In genomic region chr19:19267305-19267704, GRCh38 we compare ENCODE assay signal across 23 cellular contexts. TPM values are rescaled to one million over a fixed set of nuclear protein-coding genes. Genes with fewer than 3 reads are reported as not detected.
DNase-seq lines count a peak whose midpoint lies in the region; ATAC-seq, FAIRE-seq and TF ChIP-seq lines count a peak whose summit lies in the region.
"Had no signal": no experiment of that assay in that cellular context is flagged by ENCODE, and none has a peak within 500 bp of the region (broad histone marks: within the 10 kb centered on the region; RNA-seq: fewer than 3 reads in every experiment).

No MANE protein-coding gene starts in this region.

- H3K36me3 ChIP-seq in HepG2 (replicated peaks in 1 of 2; ENCODE audit: control insufficient read depth in 1 of 2, insufficient read depth in 2 of 2, low read length in 2 of 2) (no peaks in the 10 kb centered on the region), right lobe of liver (no peaks in the 10 kb centered on the region)
- H3K36me3 ChIP-seq: BLaER1 treated with 17β-estradiol and CSF1 and Interleukin-3, amounts not matched to agents 10 nM and 100 nM had no signal

- in situ Hi-C loops in HepG2 (cut with HindIII; ENCODE audit: extremely low pct_ligation_motif_present, low pct_unique_long_range_greater_than_20kb): no loop called here

- peaks cover 7% of the 10 kb centered on the region for H3K4me1 ChIP-seq in HepG2 (ENCODE audit: insufficient read depth, low read length)
- peaks cover 0 to 15% (median 6%) of the 10 kb centered on the region in 4 donors for H3K4me1 ChIP-seq in right lobe of liver
- H3K4me1 ChIP-seq: Caco-2 had no signal

- CTCF ChIA-PET in HepG2 (lab: Yijun Ruan, JAX; ENCODE audit: low intra/inter-chr PET ratio, low total read pairs): no interaction called here

- H3K4me2 ChIP-seq in HepG2 (ENCODE audit: low read depth, low read length): no peak overlapping the region
- H3K4me2 ChIP-seq: BLaER1 treated with 17β-estradiol and CSF1 and Interleukin-3, amounts not matched to agents 10 nM and 100 nM had no signal

- POLR2A ChIA-PET in HepG2 (lab: Yijun Ruan, JAX): no interaction called here

- H3K27me3 ChIP-seq in HepG2 (ENCODE audit: control insufficient read depth in 1 of 2, insufficient read depth in 2 of 2, low read length in 2 of 2) (peaks cover 0 to 3% of the 10 kb centered on the region in 2 experiments; a peak in 3 of 5 replicates), right lobe of liver (no peaks in the 10 kb centered on the region)

- H4K20me1 ChIP-seq in HepG2 (ENCODE audit: insufficient read depth, low read length): no peaks in the 10 kb centered on the region
- H4K20me1 ChIP-seq: BLaER1 treated with 17β-estradiol and CSF1 and Interleukin-3, amounts not matched to agents 10 nM and 100 nM had no signal

- TF ChIP-seq POLR2A in HepG2 (IDR thresholded peaks at IDR 0.05; ENCODE audit: insufficient read depth in 1 of 2, low read depth in 2 of 2, low read length in 2 of 2) (no peak), right lobe of liver (IDR thresholded peaks at IDR 0.05) (no peak)

- H3K9me3 ChIP-seq in HepG2 (ENCODE audit: low read length) (no peaks in the 10 kb centered on the region), right lobe of liver (no peaks in the 10 kb centered on the region)
- H3K9me3 ChIP-seq: BLaER1 treated with 17β-estradiol and CSF1 and Interleukin-3, amounts not matched to agents 10 nM and 100 nM; Caco-2 had no signal

- H3K4me3 ChIP-seq in HepG2 (replicated peaks in 1 of 3; ENCODE audit: insufficient read depth in 1 of 3, low read depth in 2 of 3, low read length in 3 of 3) (no peak overlapping the region), right lobe of liver (no peak overlapping the region)
- H3K4me3 ChIP-seq: BLaER1 treated with 17β-estradiol and CSF1 and Interleukin-3, amounts not matched to agents 10 nM and 100 nM had no signal

- DNase-seq in HepG2 (ENCODE audit: low spot score) (no peak), right lobe of liver (no peak), 8988T (peak; percentile 28), HuH-7.5 (ENCODE audit: low spot score) (peak; percentile 6)
- DNase-seq: ACHN; Caco-2; Calu3; CD4-positive, alpha-beta T cell; CD8-positive, alpha-beta T cell; DMS79 treated with DMSO at 0.1 percent for 48 hours; GF-D8 had no signal

- BruUV-seq in HepG2 (replicated peaks; lab: Mats Ljungman, UMichigan): no TSS peak

- no peak for FAIRE-seq in HepG2 (lab: Jason Lieb, UNC)
- FAIRE-seq: A204.1, D721Med, G401.6, GM12891 had no signal

- whole genome bisulfite sequencing in HepG2 (ENCODE audit: low lambda C conversion rate): 94% methylated on average over 1 of the region's 3 CpGs
- WGBS in right lobe of liver (ENCODE audit: insufficient coverage, low coverage, low lambda C conversion rate, missing lambda C conversion rate): 96% methylated on average over 3 of the region's 3 CpGs

- ATAC-seq in HepG2 (no peak), right lobe of liver (no peak), GM21529 (IDR thresholded peaks at IDR 0.05; ENCODE audit: unreplicated experiment) (no peak), GM19023 (IDR thresholded peaks at IDR 0.05; ENCODE audit: unreplicated experiment) (no peak)
- ATAC-seq: CD8-positive, alpha-beta T cell had no signal

- TF ChIP-seq RAD21 in HepG2 (CRISPR knock-in tag; IDR thresholded peaks at IDR 0.05): no peak

- no peaks in the 10 kb centered on the region for H3K79me2 ChIP-seq in HepG2 (ENCODE audit: insufficient read depth, low read length)

- no peak for TF ChIP-seq EP300 in HepG2 (IDR thresholded peaks at IDR 0.05; ENCODE audit: low read depth in 2 of 2, low read length in 2 of 2)
- TF ChIP-seq EP300 in HepG2 (CRISPR knock-in tag; IDR thresholded peaks at IDR 0.05; ENCODE audit: borderline replicate concordance): no peak

- H3K9ac ChIP-seq in HepG2 (ENCODE audit: insufficient read depth, low read depth, low read length): no peak overlapping the region

- no peak overlapping the region for H2AFZ ChIP-seq in HepG2 (ENCODE audit: low read length)

- H3K27ac ChIP-seq in HepG2 (ENCODE audit: extremely low read length, insufficient read depth, low read length) (no peak overlapping the region), right lobe of liver (no peak overlapping the region)
- H3K27ac ChIP-seq: 22Rv1; BLaER1 treated with 17β-estradiol and CSF1 and Interleukin-3, amounts not matched to agents 10 nM and 100 nM; C4-2B had no signal

- intact Hi-C loops in HepG2 (cut with micrococcal nuclease; ENCODE audit: unreplicated experiment): no loop called here
- intact Hi-C loops in right lobe of liver (cut with DNase I): no loop called here

- TF ChIP-seq CTCF in HepG2 (CRISPR knock-in tag; IDR thresholded peaks at IDR 0.05) (no peak), right lobe of liver (IDR thresholded peaks at IDR 0.05) (no peak)

RNA-seq across cellular contexts. Expression of gene TM6SF2, which starts 5.8 kb away (rescaled TPM):
- total RNA-seq in HepG2 (2016; rRNA removed; fragmentation: Illumina TruSeq; extraction: Trizol) (0.53 and 1.1 TPM in 2 replicates), right lobe of liver (10 to 100 TPM; 10.9 to 64.1 (median 25.3) TPM)
- 0.35 TPM in 1 of 2 replicates, not detected in the other for total RNA-seq in HepG2 (2016; cell fraction: cytosol; rRNA removed; fragmentation: Illumina TruSeq; extraction: Trizol; ENCODE audit: low read depth)
- total RNA-seq in HepG2 (2016; cell fraction: insoluble cytoplasmic fraction; rRNA removed; fragmentation: Illumina TruSeq; extraction: Trizol): 0.52 and 1.7 TPM in 2 replicates
- 0.83 and 1.2 TPM in 2 replicates for total RNA-seq in HepG2 (2016; cell fraction: membrane; rRNA removed; fragmentation: Illumina TruSeq; extraction: Trizol)
- 1.3 and 3.3 TPM in 2 replicates for total RNA-seq in HepG2 (2016; cell fraction: nucleus; rRNA removed; fragmentation: Illumina TruSeq; extraction: Trizol)
- 2.5 and 4.4 TPM in 2 replicates for polyA plus RNA-seq in HepG2 (2011; rRNA removed)
- 1.8 and 2.5 TPM in 2 replicates for polyA plus RNA-seq in HepG2 (2011; cell fraction: cytosol; rRNA removed)
- polyA plus RNA-seq in HepG2 (2011; cell fraction: nucleus; rRNA removed): 22.0 and 25.8 TPM in 2 replicates
- 0.72 and 2.5 TPM in 2 replicates for polyA plus RNA-seq in HepG2 (2012)
- polyA plus RNA-seq in HepG2 (2016; cell fraction: cytosol; fragmentation: Illumina TruSeq; extraction: Trizol; ENCODE audit: low read depth): 0.96 and 1.4 TPM in 2 replicates
- polyA plus RNA-seq in HepG2 (2016; cell fraction: insoluble cytoplasmic fraction; fragmentation: Illumina TruSeq; extraction: Trizol; ENCODE audit: low read depth): 0.32 and 1.1 TPM in 2 replicates
- polyA plus RNA-seq in HepG2 (2016; cell fraction: membrane; fragmentation: Illumina TruSeq; extraction: Trizol; ENCODE audit: low read depth): 0.78 and 1.2 TPM in 2 replicates
- 5.7 and 6.4 TPM in 2 replicates for polyA plus RNA-seq in HepG2 (2016; cell fraction: nucleus; fragmentation: Illumina TruSeq; extraction: Trizol; ENCODE audit: insufficient read depth, low read depth)
- 3.3 TPM in 1 of 2 replicates, not detected in the other for polyA minus RNA-seq in HepG2 (2011; rRNA and poly(A)+ RNA removed; ENCODE audit: low replicate concordance)
- 1.1 TPM in 2 replicates for polyA minus RNA-seq in HepG2 (2011; cell fraction: cytosol; rRNA and poly(A)+ RNA removed)
- 2.8 and 4.1 TPM in 2 replicates for polyA minus RNA-seq in HepG2 (2011; cell fraction: nucleus; rRNA and poly(A)+ RNA removed)
- total RNA-seq: A673; Calu3; CD4-positive, alpha-beta T cell; CD8-positive, alpha-beta T cell had no signal

RNA-seq across cellular contexts. Expression of gene SUGP1, which starts 53.0 kb away (rescaled TPM):
- 17.7 and 25.9 TPM in 2 replicates for total RNA-seq in HepG2 (2016; rRNA removed; fragmentation: Illumina TruSeq; extraction: Trizol)
- 8.7 and 9.2 TPM in 2 replicates for total RNA-seq in HepG2 (2016; cell fraction: cytosol; rRNA removed; fragmentation: Illumina TruSeq; extraction: Trizol; ENCODE audit: low read depth)
- 16.1 and 27.0 TPM in 2 replicates for total RNA-seq in HepG2 (2016; cell fraction: insoluble cytoplasmic fraction; rRNA removed; fragmentation: Illumina TruSeq; extraction: Trizol)
- total RNA-seq in HepG2 (2016; cell fraction: membrane; rRNA removed; fragmentation: Illumina TruSeq; extraction: Trizol): 10.9 and 12.1 TPM in 2 replicates
- 21.4 and 23.7 TPM in 2 replicates for total RNA-seq in HepG2 (2016; cell fraction: nucleus; rRNA removed; fragmentation: Illumina TruSeq; extraction: Trizol)
- polyA plus RNA-seq in HepG2 (2011; rRNA removed): 21.6 and 29.1 TPM in 2 replicates
- 15.9 and 20.9 TPM in 2 replicates for polyA plus RNA-seq in HepG2 (2011; cell fraction: cytosol; rRNA removed)
- polyA plus RNA-seq in HepG2 (2011; cell fraction: nucleus; rRNA removed): 103 and 104 TPM in 2 replicates
- 20.3 and 27.6 TPM in 2 replicates for polyA plus RNA-seq in HepG2 (2012)
- polyA plus RNA-seq in HepG2 (2016; cell fraction: cytosol; fragmentation: Illumina TruSeq; extraction: Trizol; ENCODE audit: low read depth): 6.2 and 7.6 TPM in 2 replicates
- polyA plus RNA-seq in HepG2 (2016; cell fraction: insoluble cytoplasmic fraction; fragmentation: Illumina TruSeq; extraction: Trizol; ENCODE audit: low read depth): 14.4 and 18.3 TPM in 2 replicates
- polyA plus RNA-seq in HepG2 (2016; cell fraction: membrane; fragmentation: Illumina TruSeq; extraction: Trizol; ENCODE audit: low read depth): 6.6 and 9.3 TPM in 2 replicates
- 46.6 and 50.2 TPM in 2 replicates for polyA plus RNA-seq in HepG2 (2016; cell fraction: nucleus; fragmentation: Illumina TruSeq; extraction: Trizol; ENCODE audit: insufficient read depth, low read depth)
- polyA minus RNA-seq in HepG2 (2011; rRNA and poly(A)+ RNA removed; ENCODE audit: low replicate concordance): 22.4 and 37.1 TPM in 2 replicates
- polyA minus RNA-seq in HepG2 (2011; cell fraction: cytosol; rRNA and poly(A)+ RNA removed): 9.5 and 13.6 TPM in 2 replicates
- 35.1 and 46.9 TPM in 2 replicates for polyA minus RNA-seq in HepG2 (2011; cell fraction: nucleus; rRNA and poly(A)+ RNA removed)
- total RNA-seq in right lobe of liver: 10 to 100 TPM; 19.7 to 25.9 (median 23.6) TPM

RNA-seq across cellular contexts. Expression of gene MAU2, which starts 53.3 kb away (rescaled TPM):
- 11.2 and 16.8 TPM in 2 replicates for total RNA-seq in HepG2 (2016; rRNA removed; fragmentation: Illumina TruSeq; extraction: Trizol)
- total RNA-seq in HepG2 (2016; cell fraction: cytosol; rRNA removed; fragmentation: Illumina TruSeq; extraction: Trizol; ENCODE audit: low read depth): 9.4 and 9.6 TPM in 2 replicates
- total RNA-seq in HepG2 (2016; cell fraction: insoluble cytoplasmic fraction; rRNA removed; fragmentation: Illumina TruSeq; extraction: Trizol): 8.7 and 17.7 TPM in 2 replicates
- 8.8 and 10.6 TPM in 2 replicates for total RNA-seq in HepG2 (2016; cell fraction: membrane; rRNA removed; fragmentation: Illumina TruSeq; extraction: Trizol)
- total RNA-seq in HepG2 (2016; cell fraction: nucleus; rRNA removed; fragmentation: Illumina TruSeq; extraction: Trizol): 22.6 and 31.6 TPM in 2 replicates
- polyA plus RNA-seq in HepG2 (2011; rRNA removed): 33.8 and 42.5 TPM in 2 replicates
- polyA plus RNA-seq in HepG2 (2011; cell fraction: cytosol; rRNA removed): 14.5 and 20.0 TPM in 2 replicates
- polyA plus RNA-seq in HepG2 (2011; cell fraction: nucleus; rRNA removed): 141 and 157 TPM in 2 replicates
- 24.5 and 28.7 TPM in 2 replicates for polyA plus RNA-seq in HepG2 (2012)
- polyA plus RNA-seq in HepG2 (2016; cell fraction: cytosol; fragmentation: Illumina TruSeq; extraction: Trizol; ENCODE audit: low read depth): 1.4 and 2.2 TPM in 2 replicates
- 8.0 and 11.9 TPM in 2 replicates for polyA plus RNA-seq in HepG2 (2016; cell fraction: insoluble cytoplasmic fraction; fragmentation: Illumina TruSeq; extraction: Trizol; ENCODE audit: low read depth)
- polyA plus RNA-seq in HepG2 (2016; cell fraction: membrane; fragmentation: Illumina TruSeq; extraction: Trizol; ENCODE audit: low read depth): 3.5 and 4.4 TPM in 2 replicates
- 63.3 and 65.0 TPM in 2 replicates for polyA plus RNA-seq in HepG2 (2016; cell fraction: nucleus; fragmentation: Illumina TruSeq; extraction: Trizol; ENCODE audit: insufficient read depth, low read depth)
- polyA minus RNA-seq in HepG2 (2011; rRNA and poly(A)+ RNA removed; ENCODE audit: low replicate concordance): 93.0 and 117 TPM in 2 replicates
- 26.3 and 30.4 TPM in 2 replicates for polyA minus RNA-seq in HepG2 (2011; cell fraction: cytosol; rRNA and poly(A)+ RNA removed)
- polyA minus RNA-seq in HepG2 (2011; cell fraction: nucleus; rRNA and poly(A)+ RNA removed): 66.6 and 70.0 TPM in 2 replicates
- 10 to 100 TPM; 10.4 to 30.4 (median 19.3) TPM for total RNA-seq in right lobe of liver

RNA-seq across cellular contexts. Expression of gene NCAN, which starts 55.5 kb away (rescaled TPM):
- total RNA-seq in HepG2 (2016; rRNA removed; fragmentation: Illumina TruSeq; extraction: Trizol) (not detected in 2 replicates), right lobe of liver (under 1 TPM in 4 of 6 experiments, not detected in 2; 0.04 to 0.07 (median 0.06) TPM)
- not detected in 2 replicates for total RNA-seq in HepG2 (2016; cell fraction: cytosol; rRNA removed; fragmentation: Illumina TruSeq; extraction: Trizol; ENCODE audit: low read depth)
- 0.06 TPM in 1 of 2 replicates, not detected in the other for total RNA-seq in HepG2 (2016; cell fraction: insoluble cytoplasmic fraction; rRNA removed; fragmentation: Illumina TruSeq; extraction: Trizol)
- not detected in 2 replicates for total RNA-seq in HepG2 (2016; cell fraction: membrane; rRNA removed; fragmentation: Illumina TruSeq; extraction: Trizol)
- total RNA-seq in HepG2 (2016; cell fraction: nucleus; rRNA removed; fragmentation: Illumina TruSeq; extraction: Trizol): not detected in 2 replicates
- 0.05 TPM in 1 of 2 replicates, not detected in the other for polyA plus RNA-seq in HepG2 (2011; rRNA removed)
- 0.03 TPM in 2 replicates for polyA plus RNA-seq in HepG2 (2011; cell fraction: cytosol; rRNA removed)
- polyA plus RNA-seq in HepG2 (2011; cell fraction: nucleus; rRNA removed): 0.03 and 0.05 TPM in 2 replicates
- 0.04 TPM in 1 of 2 replicates, not detected in the other for polyA plus RNA-seq in HepG2 (2012)
- not detected in 2 replicates for polyA plus RNA-seq in HepG2 (2016; cell fraction: cytosol; fragmentation: Illumina TruSeq; extraction: Trizol; ENCODE audit: low read depth)
- polyA plus RNA-seq in HepG2 (2016; cell fraction: insoluble cytoplasmic fraction; fragmentation: Illumina TruSeq; extraction: Trizol; ENCODE audit: low read depth): 0.05 TPM in 1 of 2 replicates, not detected in the other
- not detected in 2 replicates for polyA plus RNA-seq in HepG2 (2016; cell fraction: membrane; fragmentation: Illumina TruSeq; extraction: Trizol; ENCODE audit: low read depth)
- polyA plus RNA-seq in HepG2 (2016; cell fraction: nucleus; fragmentation: Illumina TruSeq; extraction: Trizol; ENCODE audit: insufficient read depth, low read depth): 0.19 TPM in 1 of 2 replicates, not detected in the other
- 0.09 TPM in 1 of 2 replicates, not detected in the other for polyA minus RNA-seq in HepG2 (2011; rRNA and poly(A)+ RNA removed; ENCODE audit: low replicate concordance)
- not detected in 2 replicates for polyA minus RNA-seq in HepG2 (2011; cell fraction: cytosol; rRNA and poly(A)+ RNA removed)
- polyA minus RNA-seq in HepG2 (2011; cell fraction: nucleus; rRNA and poly(A)+ RNA removed): 0.12 TPM in 1 of 2 replicates, not detected in the other
- total RNA-seq: A673; Caco-2; Calu3; CD4-positive, alpha-beta T cell; CD8-positive, alpha-beta T cell had no signal
- polyA plus RNA-seq: AG04450, BJ had no signal

Comparison
In these comparisons a context has a peak if more than half of its experiments do, and no peak if none do; other contexts are left out.
1. DNase-seq: peak in 8988T (single experiment) and HuH-7.5 (single experiment); none in HepG2 (single experiment) and right lobe of liver (0 of 3).